ENCODE assay signal across 12 cellular contexts in genomic region chr15:76993114-76993715, GRCh38. TPM values are rescaled to one million over a fixed set of nuclear protein-coding genes. Genes with fewer than 3 reads are reported as not detected.
DNase-seq lines count a peak whose midpoint lies in the region; ATAC-seq and TF ChIP-seq lines count a peak whose summit lies in the region.
"Had no signal": no experiment of that assay in that cellular context is flagged by ENCODE, and none has a peak within 500 bp of the region (broad histone marks: within the 10 kb centered on the region; RNA-seq: fewer than 3 reads in every experiment).

No MANE protein-coding gene starts in this region.

- peaks cover 18% of the 10 kb centered on the region for H3K36me3 Mint-ChIP-seq in activated CD4-positive, alpha-beta T cell treated with anti-CD3 and anti-CD28 coated beads for 36 hours (ENCODE audit: low read depth)
- peaks cover 6% of the 10 kb centered on the region for H3K36me3 Mint-ChIP-seq in activated B cell treated with CpG ODN at 0.5 μM for 24 hours (ENCODE audit: low read depth)
- peaks cover 8% of the 10 kb centered on the region for H3K36me3 Mint-ChIP-seq in effector memory CD8-positive, alpha-beta T cell (ENCODE audit: insufficient read depth)
- peaks cover 36% of the 10 kb centered on the region for H3K36me3 Mint-ChIP-seq in stimulated activated effector memory CD8-positive, alpha-beta T cell treated with anti-CD3 and anti-CD28 coated beads, Interleukin-12 subunit alpha, Interleukin-12 subunit beta, amount 100 ng/mL, for 72 hours

- H3K27me3 Mint-ChIP-seq in activated CD4-positive, alpha-beta T cell treated with anti-CD3 and anti-CD28 coated beads for 36 hours: no peaks in the 10 kb centered on the region
- no peaks in the 10 kb centered on the region for H3K27me3 Mint-ChIP-seq in activated B cell treated with CpG ODN at 0.5 μM for 24 hours
- no peaks in the 10 kb centered on the region for H3K27me3 Mint-ChIP-seq in effector memory CD8-positive, alpha-beta T cell

- H3K4me3 Mint-ChIP-seq in activated CD4-positive, alpha-beta T cell treated with anti-CD3 and anti-CD28 coated beads for 36 hours: no peak overlapping the region
- no peak overlapping the region for H3K4me3 Mint-ChIP-seq in activated B cell treated with CpG ODN at 0.5 μM for 24 hours
- peak overlapping the region; percentile 97 for H3K4me3 Mint-ChIP-seq in effector memory CD8-positive, alpha-beta T cell
- H3K4me3 Mint-ChIP-seq in stimulated activated effector memory CD8-positive, alpha-beta T cell treated with anti-CD3 and anti-CD28 coated beads, Interleukin-12 subunit alpha, Interleukin-12 subunit beta, amount 100 ng/mL, for 72 hours: peak overlapping the region; percentile 96
- H3K4me3 Mint-ChIP-seq: GM23338 had no signal

- no peak for TF ChIP-seq CTCF in activated B cell treated with CpG ODN at 0.5 μM for 24 hours (IDR thresholded peaks at IDR 0.05)

- peaks cover 54% of the 10 kb centered on the region for H3K4me1 Mint-ChIP-seq in activated CD4-positive, alpha-beta T cell treated with anti-CD3 and anti-CD28 coated beads for 36 hours
- peaks cover 63% of the 10 kb centered on the region for H3K4me1 Mint-ChIP-seq in activated B cell treated with CpG ODN at 0.5 μM for 24 hours
- H3K4me1 Mint-ChIP-seq in effector memory CD8-positive, alpha-beta T cell (ENCODE audit: low read depth in 2 of 2): peaks cover 59% of the 10 kb centered on the region in 2 donors
- H3K4me1 Mint-ChIP-seq in stimulated activated effector memory CD8-positive, alpha-beta T cell treated with anti-CD3 and anti-CD28 coated beads, Interleukin-12 subunit alpha, Interleukin-12 subunit beta, amount 100 ng/mL, for 72 hours: peaks cover 80% of the 10 kb centered on the region

- intact Hi-C loops in activated CD4-positive, alpha-beta T cell treated with anti-CD3 and anti-CD28 coated beads for 36 hours (cut with DNase I, micrococcal nuclease): loop anchor here in 1 of 2 experiments (10.0 kb wide), 1 partner anchor 1538 kb away; the partner anchor contains the start of gene SIN3A
- intact Hi-C loops in activated B cell treated with CpG ODN at 0.5 μM for 24 hours (cut with micrococcal nuclease): no loop called here

- CTCF ChIA-PET in activated CD4-positive, alpha-beta T cell treated with anti-CD3 and anti-CD28 coated beads for 36 hours (lab: Charles Lee): interaction anchor here (0.7 to 2.5 kb wide), 5 partner anchors 10 to 550 kb away, joined by 3 to 11 read pairs (median 3); no protein-coding TSS in a partner anchor
- CTCF ChIA-PET in activated B cell treated with CpG ODN at 0.5 μM for 24 hours (lab: Charles Lee): no interaction called here

- POLR2A ChIA-PET in activated CD4-positive, alpha-beta T cell treated with anti-CD3 and anti-CD28 coated beads for 36 hours (lab: Charles Lee): no interaction called here
- POLR2A ChIA-PET in activated B cell treated with CpG ODN at 0.5 μM for 24 hours (lab: Charles Lee): interaction anchor here (1.0 to 2.2 kb wide), 2 partner anchors 10 to 23 kb away, joined by 3 to 7 read pairs; no protein-coding TSS in a partner anchor

- H3K27ac Mint-ChIP-seq in activated CD4-positive, alpha-beta T cell treated with anti-CD3 and anti-CD28 coated beads for 36 hours: peak overlapping the region; percentile 96
- peak overlapping the region; percentile 95 for H3K27ac Mint-ChIP-seq in activated B cell treated with CpG ODN at 0.5 μM for 24 hours
- peak overlapping the region; percentile 91 to 98 for H3K27ac Mint-ChIP-seq in effector memory CD8-positive, alpha-beta T cell
- H3K27ac Mint-ChIP-seq in stimulated activated effector memory CD8-positive, alpha-beta T cell treated with anti-CD3 and anti-CD28 coated beads, Interleukin-12 subunit alpha, Interleukin-12 subunit beta, amount 100 ng/mL, for 72 hours: peak overlapping the region; percentile 96
- H3K27ac Mint-ChIP-seq: GM23338 had no signal

- no peaks in the 10 kb centered on the region for H3K9me3 Mint-ChIP-seq in activated CD4-positive, alpha-beta T cell treated with anti-CD3 and anti-CD28 coated beads for 36 hours (ENCODE audit: low read depth)
- H3K9me3 Mint-ChIP-seq in activated B cell treated with CpG ODN at 0.5 μM for 24 hours: no peaks in the 10 kb centered on the region
- no peaks in the 10 kb centered on the region for H3K9me3 Mint-ChIP-seq in effector memory CD8-positive, alpha-beta T cell
- no peaks in the 10 kb centered on the region for H3K9me3 Mint-ChIP-seq in stimulated activated effector memory CD8-positive, alpha-beta T cell treated with anti-CD3 and anti-CD28 coated beads, Interleukin-12 subunit alpha, Interleukin-12 subunit beta, amount 100 ng/mL, for 72 hours
- H3K9me3 Mint-ChIP-seq: GM23338 had no signal

- ATAC-seq in activated CD4-positive, alpha-beta T cell treated with anti-CD3 and anti-CD28 coated beads for 36 hours: no peak
- no peak for ATAC-seq in activated B cell treated with CpG ODN at 0.5 μM for 24 hours (ENCODE audit: low read depth)
- no peak for ATAC-seq in effector memory CD8-positive, alpha-beta T cell (replicated peaks)
- ATAC-seq in stimulated activated effector memory CD8-positive, alpha-beta T cell treated with anti-CD3 and anti-CD28 coated beads, Interleukin-12 subunit alpha, Interleukin-12 subunit beta, amount 100 ng/mL, for 72 hours: no peak
- ATAC-seq: GM23338 had no signal

- peak; percentile 4 for DNase-seq in activated CD4-positive, alpha-beta T cell treated with anti-CD3 and anti-CD28 coated beads for 36 hours
- DNase-seq in activated CD4-positive, alpha-beta T cell treated with anti-CD3 and anti-CD28 coated beads, Interleukin-2, amount 50 U/mL, for 48 hours: no peak
- DNase-seq in activated B cell treated with CpG ODN at 0.5 μM for 24 hours (no peak), T-helper 9 cell (no peak), SK-N-DZ (ENCODE audit: low spot score) (no peak), OCI-M1 (lab: John Stamatoyannopoulos, UW) (no peak)
- no peak for DNase-seq in effector memory CD8-positive, alpha-beta T cell
- no peak for DNase-seq in stimulated activated effector memory CD8-positive, alpha-beta T cell treated with anti-CD3 and anti-CD28 coated beads, Interleukin-12 subunit alpha, Interleukin-12 subunit beta, amount 100 ng/mL, for 72 hours (ENCODE audit: low spot score in 2 of 2)
- DNase-seq: erythroblast had no signal

RNA-seq across cellular contexts. Expression of gene PSTPIP1, which starts 1.7 kb away (rescaled TPM):
- 100 to 1,000 TPM; 100 to 125 TPM for total RNA-seq in activated CD4-positive, alpha-beta T cell treated with anti-CD3 and anti-CD28 coated beads for 36 hours
- total RNA-seq in activated B cell treated with CpG ODN at 0.5 μM for 24 hours: 33.7 and 42.7 TPM in 2 replicates
- 1.4 and 1.8 TPM in 2 replicates for polyA plus RNA-seq in SK-N-DZ (2014; cell fraction: cytosol; rRNA removed)
- polyA plus RNA-seq in SK-N-DZ (2014; cell fraction: nucleus; rRNA removed): 8.8 and 9.9 TPM in 2 replicates
- total RNA-seq: Calu3 had no signal
- polyA plus RNA-seq: A549 had no signal

Comparison
In these comparisons a context has a peak if more than half of its experiments do, and no peak if none do; other contexts are left out.
1. H3K4me3 Mint-ChIP-seq: peak in effector memory CD8-positive, alpha-beta T cell (2 of 2) and stimulated activated effector memory CD8-positive, alpha-beta T cell treated with anti-CD3 and anti-CD28 coated beads, Interleukin-12 subunit alpha, Interleukin-12 subunit beta, amount 100 ng/mL, for 72 hours (single experiment); none in activated CD4-positive, alpha-beta T cell treated with anti-CD3 and anti-CD28 coated beads for 36 hours (single experiment) and activated B cell treated with CpG ODN at 0.5 μM for 24 hours (single experiment).
2. Peak in every context shown above with its lines, with median percentiles within 50 percentile points of each other: H3K27ac Mint-ChIP-seq.